ENCODE assay signal across 8 cellular contexts in the genomic region with DNA sequence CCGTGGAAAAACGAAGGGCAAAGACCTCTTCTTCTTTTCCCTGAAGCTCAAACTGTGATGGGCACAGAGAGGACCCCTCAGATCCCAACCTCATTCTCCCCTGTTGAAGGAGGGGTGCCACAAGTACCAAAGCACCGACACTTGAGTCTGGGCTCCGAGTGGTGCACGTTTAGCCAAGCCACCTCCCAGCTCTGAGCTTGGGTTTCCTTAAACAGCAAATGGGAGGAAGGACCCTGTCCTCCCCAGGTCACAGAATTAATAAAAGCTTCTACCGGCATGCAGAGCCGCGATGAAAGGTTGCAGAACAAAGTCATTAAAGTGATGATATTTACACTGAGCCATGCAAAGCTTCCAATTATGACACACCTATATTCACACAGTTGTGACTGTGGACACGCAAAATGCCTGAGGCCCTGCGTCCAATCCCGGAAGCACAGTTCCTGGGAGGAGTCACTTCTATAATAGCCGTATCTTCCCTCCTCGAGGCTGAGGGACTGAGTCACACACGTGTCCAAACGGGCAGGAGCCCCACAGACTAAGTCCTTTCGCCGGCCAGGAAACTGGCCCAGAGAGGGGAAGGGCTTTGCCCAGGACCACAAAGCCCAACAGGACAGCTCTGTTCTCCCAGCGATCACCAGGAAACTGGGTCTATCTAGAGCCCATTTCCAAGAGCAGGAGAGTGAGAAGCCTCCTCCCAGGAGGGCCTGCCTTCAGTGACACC. TPM values are rescaled to one million over a fixed set of nuclear protein-coding genes. Genes with fewer than 3 reads are reported as not detected.
DNase-seq lines count a peak whose midpoint lies in the region; ATAC-seq and TF ChIP-seq lines count a peak whose summit lies in the region.

No MANE protein-coding gene starts in this region.

- H3K27me3 ChIP-seq in colonic mucosa: no peaks in the 10 kb centered on the region
- peaks cover 0 to 9% of the 10 kb centered on the region in 2 donors for H3K27me3 ChIP-seq in left lung

- H3K4me3 ChIP-seq in HEK293 (ENCODE audit: low read depth, low read length): peak overlapping the region; percentile 52
- H3K4me3 ChIP-seq in colonic mucosa: peak overlapping the region; percentile 35
- H3K4me3 ChIP-seq in left lung: peak overlapping the region; percentile 12 to 34

- H3K4me1 ChIP-seq in HEK293 (ENCODE audit: control insufficient read depth, insufficient read depth, low read length) (peaks cover 18% of the 10 kb centered on the region), colonic mucosa (peaks cover 4% of the 10 kb centered on the region), left lung (peaks cover 25 to 46% of the 10 kb centered on the region in 2 donors)

- H3K9me3 ChIP-seq in HEK293 (ENCODE audit: control insufficient read depth, insufficient read depth, low read depth, low read length): no peaks in the 10 kb centered on the region
- no peaks in the 10 kb centered on the region for H3K9me3 ChIP-seq in colonic mucosa
- H3K9me3 ChIP-seq in left lung: no peaks in the 10 kb centered on the region

- CTCF ChIA-PET in HEK293 (lab: Yijun Ruan, JAX): interaction anchor here (1.0 kb wide), 1 partner anchor 363 kb away, joined by 3 read pairs; a partner anchor contains a TSS

- peak; percentile 34 to 41 for DNase-seq in AML-193 (lab: John Stamatoyannopoulos, UW)
- DNase-seq in RPMI7951 (ENCODE audit: low read depth): peak; percentile 95
- DNase-seq in colonic mucosa: peak; percentile 91
- peak in 1 of 2 donors; percentile 78 for DNase-seq in left lung
- peak in 7 of 49 donors; percentile 7 to 44 (median 27) for DNase-seq in substantia nigra (lab: John Stamatoyannopoulos, UW)
- DNase-seq in stimulated activated naive CD4-positive, alpha-beta T cell (lab: John Stamatoyannopoulos, UW): no peak

- POLR2A ChIA-PET in HEK293 (lab: Yijun Ruan, JAX): interaction anchor here (0.7 to 2.1 kb wide), 11 partner anchors 12 to 254 kb away, joined by 3 to 7 read pairs (median 3); a partner anchor contains a TSS

- H3K36me3 ChIP-seq in HEK293 (ENCODE audit: control insufficient read depth in 2 of 2, insufficient read depth in 1 of 2, low read length in 2 of 2) (peaks cover 0 to 23% of the 10 kb centered on the region in 2 experiments; a peak in 1 of 3 replicates), colonic mucosa (no peaks in the 10 kb centered on the region), left lung (peaks cover 0 to 6% of the 10 kb centered on the region in 2 donors)

- peak overlapping the region; percentile 76 to 91 for H3K9ac ChIP-seq in colonic mucosa (ENCODE audit: low read depth in 2 of 2, low read length in 2 of 2)

- H3K27ac ChIP-seq in HEK293 (ENCODE audit: extremely low read depth, low read depth, low read length) (peak overlapping the region; percentile 100), colonic mucosa (peak overlapping the region; percentile 98), left lung (peak overlapping the region; percentile 83 to 91), substantia nigra (ENCODE audit: low read depth, low read length, poor library complexity, severe bottlenecking) (peak overlapping the region; percentile 89)

- intact Hi-C loops in colonic mucosa (cut with DNase I): no loop called here
- intact Hi-C loops in left lung (cut with DNase I): no loop called here

- TF ChIP-seq CTCF in HEK293 (tag by site-specific recombination; IDR thresholded peaks at IDR 0.05) (no peak), colonic mucosa (IDR thresholded peaks at IDR 0.05) (no peak), left lung (IDR thresholded peaks at IDR 0.05) (no peak)

- ATAC-seq in left lung (peak; percentile 74), GM21717 (IDR thresholded peaks at IDR 0.05; ENCODE audit: unreplicated experiment) (no peak)

TF ChIP-seq in HEK293, 187 proteins besides CTCF, POLR2A, EP300 and RAD21 (continues in another document):
- TF ChIP-seq ZNF112 (tag by site-specific recombination; IDR thresholded peaks at IDR 0.05) (no peak), FEZF1 (tag by site-specific recombination; IDR thresholded peaks at IDR 0.05) (no peak), ZNF121 (tag by site-specific recombination; IDR thresholded peaks at IDR 0.05) (no peak), ZXDB (tag by site-specific recombination; IDR thresholded peaks at IDR 0.05) (peak; percentile 6; the same call in 1 of the 2 replicates), GLI2 (tag by site-specific recombination; IDR thresholded peaks at IDR 0.05; ENCODE audit: borderline replicate concordance, low read depth) (no peak), HOXA7 (CRISPR knock-in tag; IDR thresholded peaks at IDR 0.05; ENCODE audit: borderline replicate concordance) (no peak), RBAK (tag by site-specific recombination; IDR thresholded peaks at IDR 0.05) (no peak), IKZF3 (tag by site-specific recombination; IDR thresholded peaks at IDR 0.05) (peak; percentile 83), PRDM1 (tag by site-specific recombination; IDR thresholded peaks at IDR 0.05) (no peak), ZNF701 (tag by site-specific recombination; IDR thresholded peaks at IDR 0.05) (no peak), ZNF530 (tag by site-specific recombination; IDR thresholded peaks at IDR 0.05; ENCODE audit: low read depth) (no peak), ZNF311 (tag by site-specific recombination; IDR thresholded peaks at IDR 0.05; ENCODE audit: borderline replicate concordance) (no peak), SCRT1 (tag by site-specific recombination; IDR thresholded peaks at IDR 0.05; ENCODE audit: borderline replicate concordance) (no peak), ZNF621 (tag by site-specific recombination; IDR thresholded peaks at IDR 0.05) (no peak), ZNF629 (tag by site-specific recombination; IDR thresholded peaks at IDR 0.05) (peak; percentile 82)
- TF ChIP-seq, protein P1, sequence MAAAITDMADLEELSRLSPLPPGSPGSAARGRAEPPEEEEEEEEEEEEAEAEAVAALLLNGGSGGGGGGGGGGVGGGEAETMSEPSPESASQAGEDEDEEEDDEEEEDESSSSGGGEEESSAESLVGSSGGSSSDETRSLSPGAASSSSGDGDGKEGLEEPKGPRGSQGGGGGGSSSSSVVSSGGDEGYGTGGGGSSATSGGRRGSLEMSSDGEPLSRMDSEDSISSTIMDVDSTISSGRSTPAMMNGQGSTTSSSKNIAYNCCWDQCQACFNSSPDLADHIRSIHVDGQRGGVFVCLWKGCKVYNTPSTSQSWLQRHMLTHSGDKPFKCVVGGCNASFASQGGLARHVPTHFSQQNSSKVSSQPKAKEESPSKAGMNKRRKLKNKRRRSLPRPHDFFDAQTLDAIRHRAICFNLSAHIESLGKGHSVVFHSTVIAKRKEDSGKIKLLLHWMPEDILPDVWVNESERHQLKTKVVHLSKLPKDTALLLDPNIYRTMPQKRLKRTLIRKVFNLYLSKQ (tag by site-specific recombination; IDR thresholded peaks at IDR 0.05; ENCODE audit: borderline replicate concordance): no peak
- TF ChIP-seq, protein P2, sequence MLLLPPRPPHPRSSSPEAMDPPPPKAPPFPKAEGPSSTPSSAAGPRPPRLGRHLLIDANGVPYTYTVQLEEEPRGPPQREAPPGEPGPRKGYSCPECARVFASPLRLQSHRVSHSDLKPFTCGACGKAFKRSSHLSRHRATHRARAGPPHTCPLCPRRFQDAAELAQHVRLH (tag by site-specific recombination; IDR thresholded peaks at IDR 0.05): no peak
- TF ChIP-seq, protein P3, sequence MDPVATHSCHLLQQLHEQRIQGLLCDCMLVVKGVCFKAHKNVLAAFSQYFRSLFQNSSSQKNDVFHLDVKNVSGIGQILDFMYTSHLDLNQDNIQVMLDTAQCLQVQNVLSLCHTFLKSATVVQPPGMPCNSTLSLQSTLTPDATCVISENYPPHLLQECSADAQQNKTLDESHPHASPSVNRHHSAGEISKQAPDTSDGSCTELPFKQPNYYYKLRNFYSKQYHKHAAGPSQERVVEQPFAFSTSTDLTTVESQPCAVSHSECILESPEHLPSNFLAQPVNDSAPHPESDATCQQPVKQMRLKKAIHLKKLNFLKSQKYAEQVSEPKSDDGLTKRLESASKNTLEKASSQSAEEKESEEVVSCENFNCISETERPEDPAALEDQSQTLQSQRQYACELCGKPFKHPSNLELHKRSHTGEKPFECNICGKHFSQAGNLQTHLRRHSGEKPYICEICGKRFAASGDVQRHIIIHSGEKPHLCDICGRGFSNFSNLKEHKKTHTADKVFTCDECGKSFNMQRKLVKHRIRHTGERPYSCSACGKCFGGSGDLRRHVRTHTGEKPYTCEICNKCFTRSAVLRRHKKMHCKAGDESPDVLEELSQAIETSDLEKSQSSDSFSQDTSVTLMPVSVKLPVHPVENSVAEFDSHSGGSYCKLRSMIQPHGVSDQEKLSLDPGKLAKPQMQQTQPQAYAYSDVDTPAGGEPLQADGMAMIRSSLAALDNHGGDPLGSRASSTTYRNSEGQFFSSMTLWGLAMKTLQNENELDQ (tag by site-specific recombination; IDR thresholded peaks at IDR 0.05; ENCODE audit: low read depth): no peak
- TF ChIP-seq, protein P4, sequence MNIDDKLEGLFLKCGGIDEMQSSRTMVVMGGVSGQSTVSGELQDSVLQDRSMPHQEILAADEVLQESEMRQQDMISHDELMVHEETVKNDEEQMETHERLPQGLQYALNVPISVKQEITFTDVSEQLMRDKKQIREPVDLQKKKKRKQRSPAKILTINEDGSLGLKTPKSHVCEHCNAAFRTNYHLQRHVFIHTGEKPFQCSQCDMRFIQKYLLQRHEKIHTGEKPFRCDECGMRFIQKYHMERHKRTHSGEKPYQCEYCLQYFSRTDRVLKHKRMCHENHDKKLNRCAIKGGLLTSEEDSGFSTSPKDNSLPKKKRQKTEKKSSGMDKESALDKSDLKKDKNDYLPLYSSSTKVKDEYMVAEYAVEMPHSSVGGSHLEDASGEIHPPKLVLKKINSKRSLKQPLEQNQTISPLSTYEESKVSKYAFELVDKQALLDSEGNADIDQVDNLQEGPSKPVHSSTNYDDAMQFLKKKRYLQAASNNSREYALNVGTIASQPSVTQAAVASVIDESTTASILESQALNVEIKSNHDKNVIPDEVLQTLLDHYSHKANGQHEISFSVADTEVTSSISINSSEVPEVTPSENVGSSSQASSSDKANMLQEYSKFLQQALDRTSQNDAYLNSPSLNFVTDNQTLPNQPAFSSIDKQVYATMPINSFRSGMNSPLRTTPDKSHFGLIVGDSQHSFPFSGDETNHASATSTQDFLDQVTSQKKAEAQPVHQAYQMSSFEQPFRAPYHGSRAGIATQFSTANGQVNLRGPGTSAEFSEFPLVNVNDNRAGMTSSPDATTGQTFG (tag by site-specific recombination; IDR thresholded peaks at IDR 0.05; ENCODE audit: borderline replicate concordance): no peak

RNA-seq across cellular contexts. Expression of a gene that starts 0.9 kb away (rescaled TPM):
- total RNA-seq in RPMI7951 (2014; rRNA removed; shearing (Covaris generic)): 68.1 and 82.1 TPM in 2 replicates
- total RNA-seq in colonic mucosa (10 to 100 TPM; 97.0 to 97.2 TPM), left lung (100 to 1,000 TPM in 1 of 2 donors, 10 to 100 TPM in 1; 95.3 to 123 TPM)

RNA-seq across cellular contexts. Expression of a gene that starts 45.3 kb away (rescaled TPM):
- total RNA-seq in RPMI7951 (2014; rRNA removed; shearing (Covaris generic)): 33.0 and 34.7 TPM in 2 replicates
- total RNA-seq in colonic mucosa: 10 to 100 TPM; 58.8 to 61.6 TPM
- 10 to 100 TPM; 84.5 to 98.3 TPM for total RNA-seq in left lung

Comparison
In these comparisons a context has a peak if more than half of its experiments do, and no peak if none do; other contexts are left out.
1. DNase-seq: peak in AML-193 (2 of 2), RPMI7951 (single experiment) and colonic mucosa (single experiment); none in stimulated activated naive CD4-positive, alpha-beta T cell (0 of 6).
2. Peak in every context shown above with its lines, with median percentiles within 50 percentile points of each other: H3K27ac ChIP-seq and H3K4me3 ChIP-seq.